Comparison of ENCODE assay signal across 13 cellular contexts in the genomic region with DNA sequence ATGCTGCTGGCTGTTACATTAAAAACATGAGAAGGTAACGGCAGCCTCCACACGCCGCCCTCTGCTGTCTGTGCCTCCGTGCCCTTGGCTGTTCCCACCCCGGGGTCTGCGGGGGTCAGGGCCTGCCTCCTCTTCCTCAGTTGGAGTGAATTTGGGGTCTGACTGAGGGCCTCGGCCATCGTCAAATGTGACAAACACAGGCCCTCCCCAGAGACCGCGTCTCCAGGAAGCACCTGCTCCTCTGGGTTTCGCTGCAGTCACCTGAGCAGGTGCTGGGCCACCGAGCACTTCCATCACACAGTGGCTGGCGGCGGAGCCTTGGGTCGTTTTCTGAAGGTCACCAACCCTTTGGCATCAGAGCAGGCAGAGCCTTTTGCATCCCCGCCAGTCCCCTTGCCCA.
DNase-seq lines count a peak whose midpoint lies in the region; ATAC-seq and TF ChIP-seq lines count a peak whose summit lies in the region.
"Had no signal": no experiment of that assay in that cellular context is flagged by ENCODE, and none has a peak within 500 bp of the region (broad histone marks: within the 10 kb centered on the region; RNA-seq: fewer than 3 reads in every experiment).

No MANE protein-coding gene starts in this region.

- H3K27me3 ChIP-seq in MM.1S (replicated peaks; ENCODE audit: insufficient read depth, low read length) (no peaks in the 10 kb centered on the region), lower lobe of right lung (ENCODE audit: low read depth) (no peaks in the 10 kb centered on the region)
- H3K27me3 ChIP-seq: vagina had no signal

- H3K4me1 Mint-ChIP-seq in activated T-cell treated with anti-CD3 and anti-CD28 coated beads, Interleukin-2, amount 50 U/mL, for 24 hours (ENCODE audit: low read depth) = peaks cover 14% of the 10 kb centered on the region
- peaks cover 66% of the 10 kb centered on the region for H3K4me1 Mint-ChIP-seq in stimulated activated memory B cell treated with anti-CD40 and anti-IgM and Interleukin-4, amounts not matched to agents 10 μg/mL and 1 μg/mL and 100 μg/mL, for 72 hours

- no peak overlapping the region for H3K4me3 Mint-ChIP-seq in activated T-cell treated with anti-CD3 and anti-CD28 coated beads, Interleukin-2, amount 50 U/mL, for 24 hours
- peak overlapping the region; percentile 85 for H3K4me3 Mint-ChIP-seq in stimulated activated memory B cell treated with anti-CD40 and anti-IgM and Interleukin-4, amounts not matched to agents 10 μg/mL and 1 μg/mL and 100 μg/mL, for 72 hours

- no peaks in the 10 kb centered on the region for H3K9me3 Mint-ChIP-seq in activated T-cell treated with anti-CD3 and anti-CD28 coated beads, Interleukin-2, amount 50 U/mL, for 24 hours
- H3K9me3 Mint-ChIP-seq in stimulated activated memory B cell treated with anti-CD40 and anti-IgM and Interleukin-4, amounts not matched to agents 10 μg/mL and 1 μg/mL and 100 μg/mL, for 72 hours = no peaks in the 10 kb centered on the region

- H3K36me3 ChIP-seq in MM.1S (replicated peaks; ENCODE audit: insufficient read depth, low read length) (no peaks in the 10 kb centered on the region), lower lobe of right lung (peaks cover 54% of the 10 kb centered on the region)

- no peaks in the 10 kb centered on the region for H3F3A ChIP-seq in MM.1S (ENCODE audit: insufficient read depth, low read length)

- TF ChIP-seq CTCF in MM.1S (IDR thresholded peaks at IDR 0.05; ENCODE audit: low read length) (no peak), lower lobe of right lung (IDR thresholded peaks at IDR 0.05) (no peak)

- peak overlapping the region; percentile 6 for H3K27ac Mint-ChIP-seq in activated T-cell treated with anti-CD3 and anti-CD28 coated beads, Interleukin-2, amount 50 U/mL, for 24 hours
- peak overlapping the region; percentile 93 for H3K27ac Mint-ChIP-seq in stimulated activated memory B cell treated with anti-CD40 and anti-IgM and Interleukin-4, amounts not matched to agents 10 μg/mL and 1 μg/mL and 100 μg/mL, for 72 hours

- H3K27ac ChIP-seq in MM.1S (ENCODE audit: low read length) (peak overlapping the region; percentile 72), lower lobe of right lung (no peak overlapping the region)
- H3K27ac ChIP-seq: vagina had no signal

- H3K4me3 ChIP-seq in MM.1S (ENCODE audit: low read length) = no peak overlapping the region
- H3K4me3 ChIP-seq in lower lobe of right lung = no peak overlapping the region
- H3K4me3 ChIP-seq: vagina had no signal

- H3K27me3 Mint-ChIP-seq in activated T-cell treated with anti-CD3 and anti-CD28 coated beads, Interleukin-2, amount 50 U/mL, for 24 hours = no peaks in the 10 kb centered on the region
- no peaks in the 10 kb centered on the region for H3K27me3 Mint-ChIP-seq in stimulated activated memory B cell treated with anti-CD40 and anti-IgM and Interleukin-4, amounts not matched to agents 10 μg/mL and 1 μg/mL and 100 μg/mL, for 72 hours

- peaks cover 92% of the 10 kb centered on the region for H3K36me3 Mint-ChIP-seq in activated T-cell treated with anti-CD3 and anti-CD28 coated beads, Interleukin-2, amount 50 U/mL, for 24 hours (ENCODE audit: low read depth)
- H3K36me3 Mint-ChIP-seq in stimulated activated memory B cell treated with anti-CD40 and anti-IgM and Interleukin-4, amounts not matched to agents 10 μg/mL and 1 μg/mL and 100 μg/mL, for 72 hours = peaks cover 69% of the 10 kb centered on the region

- H3K9me2 ChIP-seq in MM.1S (replicated peaks; ENCODE audit: insufficient read depth, low read length) = no peaks in the 10 kb centered on the region

- no peak overlapping the region for H3K4me2 ChIP-seq in MM.1S (ENCODE audit: low read depth, low read length)

- H3K4me1 ChIP-seq in MM.1S (ENCODE audit: low read length) = no peaks in the 10 kb centered on the region
- no peaks in the 10 kb centered on the region for H3K4me1 ChIP-seq in lower lobe of right lung
- H3K4me1 ChIP-seq: vagina had no signal

- H4K20me1 ChIP-seq in MM.1S (ENCODE audit: insufficient read depth, low read length) = no peaks in the 10 kb centered on the region

- H3K9ac ChIP-seq in MM.1S (ENCODE audit: low read length) = no peak overlapping the region

- H3K9me3 ChIP-seq in MM.1S (replicated peaks; ENCODE audit: insufficient read depth, low read length) (no peaks in the 10 kb centered on the region), lower lobe of right lung (no peaks in the 10 kb centered on the region)
- H3K9me3 ChIP-seq: vagina had no signal

- no peak overlapping the region for H2AFZ ChIP-seq in MM.1S (ENCODE audit: low read length)

- H3K79me2 ChIP-seq in MM.1S (ENCODE audit: low read length) = no peaks in the 10 kb centered on the region

- peak; percentile 39 for ATAC-seq in HG02588 (IDR thresholded peaks at IDR 0.05; ENCODE audit: unreplicated experiment)
- peak; percentile 79 for ATAC-seq in stimulated activated memory B cell treated with anti-CD40 and anti-IgM and Interleukin-4, amounts not matched to agents 10 μg/mL and 1 μg/mL and 100 μg/mL, for 72 hours
- ATAC-seq in lower lobe of right lung = no peak

- intact Hi-C loops in lower lobe of right lung (cut with DNase I) = no loop called here

- DNase-seq in activated T-cell treated with anti-CD3 and anti-CD28 coated beads, Interleukin-2, amount 50 U/mL, for 24 hours = no peak
- DNase-seq in activated T-cell treated with anti-CD3 and anti-CD28 coated beads for 4 hours (no peak), MM.1S (peak; percentile 58), lower lobe of right lung (no peak), foreskin melanocyte (no peak), NCI-H2107 (lab: John Stamatoyannopoulos, UW) (no peak)
- DNase-seq: effector memory CD4-positive, alpha-beta T cell; mammary epithelial cell; NCI-H1092 treated with DMSO at 0.1 percent for 48 hours; T1000 had no signal

Comparison
In these comparisons a context has a peak if more than half of its experiments do, and no peak if none do; other contexts are left out.
1. ATAC-seq: peak in HG02588 (single experiment) and stimulated activated memory B cell treated with anti-CD40 and anti-IgM and Interleukin-4, amounts not matched to agents 10 μg/mL and 1 μg/mL and 100 μg/mL, for 72 hours (single experiment); none in lower lobe of right lung (0 of 2).